ENCODE assay signal across 8 cellular contexts in genomic region chr12:96500686-96501085, GRCh38. TPM values are rescaled to one million over a fixed set of nuclear protein-coding genes. Genes with fewer than 3 reads are reported as not detected.
DNase-seq lines count a peak whose midpoint lies in the region; ATAC-seq, FAIRE-seq and TF ChIP-seq lines count a peak whose summit lies in the region.

No MANE protein-coding gene starts in this region.

- CTCF ChIA-PET in A673 (lab: Charles Lee), result interaction anchor here (0.6 kb wide), 1 partner anchor 11 kb away, joined by 9 read pairs; the partner anchor contains the start of gene CFAP54
- CTCF ChIA-PET in SK-N-SH (lab: Yijun Ruan, JAX), result interaction anchor here (1.0 to 1.4 kb wide), 2 partner anchors 10 to 12 kb away, joined by 3 to 4 read pairs; no protein-coding TSS in a partner anchor

- H3K79me2 ChIP-seq in SK-N-SH (ENCODE audit: insufficient read depth) (no peaks in the 10 kb centered on the region), fibroblast of lung (ENCODE audit: control insufficient read depth, insufficient read depth, low read length) (no peaks in the 10 kb centered on the region)

- H3K27ac ChIP-seq in A673 (ENCODE audit: low read depth, low read length, poor library complexity, severe bottlenecking), result no peak overlapping the region
- peak overlapping the region; percentile 14 to 34; a peak in 3 of 4 replicates for H3K27ac ChIP-seq in SK-N-SH (ENCODE audit: low read depth in 2 of 2, low read length in 1 of 2)
- H3K27ac ChIP-seq in fibroblast of lung (ENCODE audit: insufficient read depth, low read length), result peak overlapping the region; percentile 52

- H3K36me3 ChIP-seq in A673 (ENCODE audit: insufficient read depth, low read length, poor library complexity, severe bottlenecking) (no peaks in the 10 kb centered on the region), SK-N-SH (replicated peaks in 1 of 2; ENCODE audit: control insufficient read depth in 1 of 2, insufficient read depth in 2 of 2, low read length in 1 of 2) (no peaks in the 10 kb centered on the region), fibroblast of lung (ENCODE audit: control insufficient read depth, insufficient read depth, low read length) (no peaks in the 10 kb centered on the region)

- H3K4me1 ChIP-seq in A673 (ENCODE audit: insufficient read depth, low read length, poor library complexity, severe bottlenecking) (peaks cover 11% of the 10 kb centered on the region), SK-N-SH (ENCODE audit: control insufficient read depth in 1 of 2, insufficient read depth in 2 of 2, low read depth in 1 of 2, low read length in 1 of 2) (peaks cover 6 to 9% of the 10 kb centered on the region in 2 experiments; a peak in 2 of 4 replicates), fibroblast of lung (ENCODE audit: control insufficient read depth, extremely low read depth, insufficient read depth, low read length) (peaks cover 5% of the 10 kb centered on the region)

- H3K9me2 ChIP-seq in SK-N-SH, result no peaks in the 10 kb centered on the region

- FAIRE-seq in GM19239 (lab: Jason Lieb, UNC), result no peak

- H3K4me2 ChIP-seq in SK-N-SH, result peak overlapping the region; percentile 18; the same call in 1 of the 2 replicates
- no peak overlapping the region for H3K4me2 ChIP-seq in fibroblast of lung (ENCODE audit: extremely low read depth, insufficient read depth, low read length)

- DNase-seq in A673 (ENCODE audit: low spot score), result peak; percentile 50
- DNase-seq in SK-N-SH, result no peak
- DNase-seq in fibroblast of lung (ENCODE audit: low read depth in 2 of 2), result peak in 1 of 2 donors; percentile 71
- DNase-seq in GM19239 (ENCODE audit: insufficient read length, low spot score), result no peak
- DNase-seq in NCI-H446 (lab: John Stamatoyannopoulos, UW), result no peak
- no peak for DNase-seq in left colon

- no TSS peak for BruUV-seq in A673 (replicated peaks; lab: Mats Ljungman, UMichigan)

- 42% methylated on average over 3 of the region's 3 CpGs for WGBS in SK-N-SH (ENCODE audit: low lambda C conversion rate)

- H3K9me3 ChIP-seq in A673 (ENCODE audit: low read depth, low read length, poor library complexity, severe bottlenecking) (no peaks in the 10 kb centered on the region), SK-N-SH (no peaks in the 10 kb centered on the region; the same call in 1 of the 2 replicates), fibroblast of lung (ENCODE audit: control insufficient read depth, insufficient read depth, low read depth, low read length) (no peaks in the 10 kb centered on the region)

- H3K4me3 ChIP-seq in A673 (ENCODE audit: low read depth, low read length, poor library complexity, severe bottlenecking) (no peak overlapping the region), SK-N-SH (ENCODE audit: low read depth in 2 of 2, low read length in 1 of 2) (no peak overlapping the region), fibroblast of lung (replicated peaks in 1 of 4; ENCODE audit: control extremely low read depth in 1 of 4, insufficient read depth in 1 of 4, low read depth in 3 of 4, low read length in 4 of 4) (no peak overlapping the region)

- peaks cover 14% of the 10 kb centered on the region for H3F3A ChIP-seq in SK-N-SH (replicated peaks; ENCODE audit: insufficient read depth)

- peak; percentile 44; the same call in 1 of the 2 replicates for TF ChIP-seq CTCF in A673 (conservative IDR thresholded peaks at IDR 0.05; ENCODE audit: low read depth, low read length)
- TF ChIP-seq CTCF in SK-N-SH (IDR thresholded peaks at IDR 0.05), result peak; percentile 47
- TF ChIP-seq CTCF in fibroblast of lung (conservative IDR thresholded peaks at IDR 0.05 in 1 of 2, IDR thresholded peaks at IDR 0.05 in 1 of 2; ENCODE audit: low read depth in 1 of 2, low read length in 2 of 2), result peak in 1 of 2 donors; percentile 39

- H3K9ac ChIP-seq in SK-N-SH (no peak overlapping the region), fibroblast of lung (ENCODE audit: insufficient read depth, low read length) (no peak overlapping the region)

- no peak for TF ChIP-seq EP300 in SK-N-SH (IDR thresholded peaks at IDR 0.05; ENCODE audit: borderline replicate concordance in 1 of 2, low read depth in 1 of 2, low read length in 1 of 2)

- ATAC-seq in GM19452 (IDR thresholded peaks at IDR 0.05; ENCODE audit: unreplicated experiment) (peak; percentile 18), HG03280 (IDR thresholded peaks at IDR 0.05; ENCODE audit: unreplicated experiment) (no peak), left colon (no peak)

- peak; percentile 41 for TF ChIP-seq RAD21 in SK-N-SH (IDR thresholded peaks at IDR 0.05; ENCODE audit: low read length)

- POLR2A ChIA-PET in A673 (lab: Charles Lee; ENCODE audit: low non-redundant PET), result no interaction called here
- POLR2A ChIA-PET in SK-N-SH (lab: Yijun Ruan, JAX), result no interaction called here

- intact Hi-C loops in A673 (cut with micrococcal nuclease; ENCODE audit: unreplicated experiment) (no loop called here), left colon (cut with DNase I, micrococcal nuclease) (loop anchor here in 1 of 2 donors (10.0 kb wide), 1 partner anchor 96 kb away; the partner anchor contains the start of gene CDK17)

- H2AFZ ChIP-seq in SK-N-SH (ENCODE audit: low read depth) (peak overlapping the region; percentile 65; the same call in 1 of the 2 replicates), fibroblast of lung (ENCODE audit: low read length) (no peak overlapping the region)

- H3K27me3 ChIP-seq in A673 (replicated peaks; ENCODE audit: insufficient read depth, low read depth, low read length, poor library complexity) (no peaks in the 10 kb centered on the region), SK-N-SH (ENCODE audit: insufficient read depth) (no peaks in the 10 kb centered on the region), fibroblast of lung (ENCODE audit: control insufficient read depth, insufficient read depth, low read length) (no peaks in the 10 kb centered on the region)

- H4K20me1 ChIP-seq in SK-N-SH (ENCODE audit: insufficient read depth) (no peaks in the 10 kb centered on the region), fibroblast of lung (ENCODE audit: control insufficient read depth, extremely low read depth, insufficient read depth, low read length) (no peaks in the 10 kb centered on the region)

TF ChIP-seq in SK-N-SH, 30 proteins besides CTCF, POLR2A, EP300 and RAD21:
- TF ChIP-seq TAF1 (IDR thresholded peaks at IDR 0.05; ENCODE audit: borderline replicate concordance, low read depth, low read length), result no peak
- no peak for TF ChIP-seq NRF1 (IDR thresholded peaks at IDR 0.05; ENCODE audit: low read depth, low read length)
- TF ChIP-seq TEAD4 (IDR thresholded peaks at IDR 0.05; ENCODE audit: borderline replicate concordance, insufficient read depth), result no peak
- no peak for TF ChIP-seq SMC3 (IDR thresholded peaks at IDR 0.05; ENCODE audit: low read depth, low read length)

RNA-seq across cellular contexts. Expression of gene CFAP54, which starts 11.3 kb away (rescaled TPM):
- total RNA-seq in A673 (2021), result 0.71 and 1.5 TPM in 2 replicates
- 0.87 and 1.1 TPM in 2 replicates for polyA plus RNA-seq in SK-N-SH (2012; rRNA removed)
- polyA plus RNA-seq in SK-N-SH (2012; cell fraction: cytosol; rRNA removed), result 1.1 and 1.5 TPM in 2 replicates
- polyA plus RNA-seq in SK-N-SH (2012; cell fraction: nucleus; rRNA removed), result 1.9 and 3.1 TPM in 2 replicates
- 5.1 and 7.1 TPM in 2 replicates for total RNA-seq in fibroblast of lung
- 0.62 and 0.93 TPM in 2 replicates for polyA plus RNA-seq in fibroblast of lung
- polyA plus RNA-seq in fibroblast of lung (2012), result 0.54 and 0.83 TPM in 2 replicates
- 0.08 TPM in 1 of 2 replicates, not detected in the other for polyA minus RNA-seq in fibroblast of lung (ENCODE audit: low replicate concordance)
- total RNA-seq in left colon, result under 1 TPM; 0.53 to 0.64 TPM
